Comparison of ENCODE assay signal across 8 cellular contexts in the genomic region with DNA sequence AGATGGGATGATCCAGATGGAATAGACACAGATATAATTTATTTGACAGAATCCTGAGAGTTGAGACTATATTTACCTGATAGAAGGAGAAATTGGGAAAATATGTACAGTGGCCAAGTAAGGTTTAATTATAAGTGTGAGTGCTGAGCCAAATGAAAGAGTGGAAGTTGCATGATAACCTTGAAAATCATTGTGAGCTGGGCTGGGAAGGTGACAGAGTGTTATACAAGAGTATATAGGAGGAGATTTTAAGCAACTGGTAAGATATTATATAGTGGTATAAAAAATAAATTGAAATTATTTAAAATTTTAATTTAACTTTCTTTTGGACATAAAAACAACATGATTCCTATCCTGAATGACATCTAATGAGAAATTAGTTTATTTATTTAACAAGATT.
"Had no signal": no experiment of that assay in that cellular context is flagged by ENCODE, and none has a peak within 500 bp of the region (broad histone marks: within the 10 kb centered on the region; RNA-seq: fewer than 3 reads in every experiment).

No MANE protein-coding gene starts in this region.

- H3K4me3 ChIP-seq: GM12878 had no signal

- DNase-seq: GDM1, GF-D8 had no signal

- ATAC-seq: GM12878 had no signal

- FAIRE-seq: G401.6, GM12878, GM12891, GM12892, GM18507, GM19239 had no signal
